Comparison of ENCODE assay signal across 9 cellular contexts in genomic region chr10:80161321-80162084, GRCh38. TPM values are rescaled to one million over a fixed set of nuclear protein-coding genes. Genes with fewer than 3 reads are reported as not detected.
DNase-seq lines count a peak whose midpoint lies in the region; ATAC-seq and TF ChIP-seq lines count a peak whose summit lies in the region.
"Had no signal": no experiment of that assay in that cellular context is flagged by ENCODE, and none has a peak within 500 bp of the region (broad histone marks: within the 10 kb centered on the region; RNA-seq: fewer than 3 reads in every experiment).

No MANE protein-coding gene starts in this region.

- CTCF ChIA-PET in Calu3 (lab: Charles Lee) (no interaction called here), IMR-90 (lab: Yijun Ruan, JAX) (no interaction called here)

- TF ChIP-seq RAD21 in IMR-90 (IDR thresholded peaks at IDR 0.05; ENCODE audit: low read length) = peak; percentile 12

- no peak overlapping the region for H2BK5ac ChIP-seq in IMR-90 (ENCODE audit: low read depth, low read length, poor library complexity, severe bottlenecking)

- H3K9me1 ChIP-seq in IMR-90 (ENCODE audit: insufficient read depth, low read length) = peaks cover 62% of the 10 kb centered on the region

- H3K4me3 Mint-ChIP-seq in Calu3 (ENCODE audit: low read depth, unreplicated experiment) (peak overlapping the region; percentile 4), natural killer cell (no peak overlapping the region)

- H3K27me3 Mint-ChIP-seq in Calu3 (ENCODE audit: unreplicated experiment) (no peaks in the 10 kb centered on the region), natural killer cell (ENCODE audit: low read depth in 2 of 2) (no peaks in the 10 kb centered on the region)

- POLR2A ChIA-PET in IMR-90 (lab: Charles Lee; ENCODE audit: unreplicated experiment) = no interaction called here

- peaks cover 34 to 88% of the 10 kb centered on the region in 2 experiments for H3K79me1 ChIP-seq in IMR-90 (ENCODE audit: low read depth in 1 of 2, low read length in 2 of 2)

- H3K18ac ChIP-seq in IMR-90 (ENCODE audit: low read depth, low read length) = no peak overlapping the region

- H3K4me1 ChIP-seq in IMR-90 (ENCODE audit: control insufficient read depth, insufficient read depth, low read length) (peaks cover 55% of the 10 kb centered on the region), prostate gland (replicated peaks) (peaks cover 2% of the 10 kb centered on the region)

- intact Hi-C loops in Calu3 (cut with micrococcal nuclease; ENCODE audit: unreplicated experiment) = no loop called here
- intact Hi-C loops in IMR-90 (cut with micrococcal nuclease) = no loop called here
- intact Hi-C loops in natural killer cell (cut with micrococcal nuclease) = no loop called here
- intact Hi-C loops in prostate gland (cut with DNase I) = no loop called here

- H3K9me3 ChIP-seq in IMR-90 (ENCODE audit: control insufficient read depth, insufficient read depth, low read length) = no peaks in the 10 kb centered on the region
- H3K9me3 ChIP-seq in prostate gland = no peaks in the 10 kb centered on the region
- H3K9me3 ChIP-seq in MG63 = no peaks in the 10 kb centered on the region

- no peak overlapping the region for H3K14ac ChIP-seq in IMR-90 (replicated peaks; ENCODE audit: low read depth, low read length)

- no peak overlapping the region for H3K27ac ChIP-seq in IMR-90 (ENCODE audit: insufficient read depth, low read length)
- peak overlapping the region in 1 of 2 donors; percentile 47 for H3K27ac ChIP-seq in prostate gland

- no peak overlapping the region for H3K9ac ChIP-seq in IMR-90 (ENCODE audit: low read depth, low read length)

- H3K9me3 Mint-ChIP-seq in Calu3 (ENCODE audit: low read depth, unreplicated experiment) = no peaks in the 10 kb centered on the region
- H3K9me3 Mint-ChIP-seq in natural killer cell = no peaks in the 10 kb centered on the region

- peak overlapping the region; percentile 82; the same call in 1 of the 2 replicates for H3K4ac ChIP-seq in IMR-90 (ENCODE audit: low read depth, low read length)

- in situ Hi-C loops in IMR-90 (cut with MboI; ENCODE audit: low sequenced_read_pairs) = loop anchor here (25.0 kb wide), 1 partner anchor 301 kb away; the partner anchor contains the start of gene TSPAN14

- H2BK15ac ChIP-seq in IMR-90 (ENCODE audit: low read depth, low read length) = 0 out of 3 replicates have a peak overlapping the region, but pooled peaks have one; percentile 13

- H3K27ac Mint-ChIP-seq in Calu3 (ENCODE audit: unreplicated experiment) (peak overlapping the region; percentile 82), natural killer cell (peak overlapping the region; percentile 26 to 82)

- WGBS in IMR-90 (ENCODE audit: extremely low coverage in 2 of 2, insufficient read length in 1 of 2), 2 experiments = 87% methylated on average over 12 of the region's 21 CpGs; no CpG with 5 or more reads in 1 of the 2 experiments
- 72% methylated on average over 21 of the region's 21 CpGs for WGBS in prostate gland

- 0 out of 2 replicates have a peak overlapping the region, but pooled peaks have one; percentile 21 for H2BK20ac ChIP-seq in IMR-90 (ENCODE audit: low read depth, low read length)

- H4K5ac ChIP-seq in IMR-90 (ENCODE audit: low read depth, low read length) = no peak overlapping the region

- H3K36me3 Mint-ChIP-seq in Calu3 (ENCODE audit: insufficient read depth, unreplicated experiment) (peaks cover 100% of the 10 kb centered on the region), natural killer cell (peaks cover 8% of the 10 kb centered on the region)

- H3K56ac ChIP-seq in IMR-90 (ENCODE audit: extremely low read depth, insufficient read depth, low read length) = no peak overlapping the region

- no peak overlapping the region for H3K4me2 ChIP-seq in IMR-90 (ENCODE audit: low read depth, low read length)

- H3K27me3 ChIP-seq in IMR-90 (ENCODE audit: control insufficient read depth, insufficient read depth, low read length) (no peaks in the 10 kb centered on the region), prostate gland (replicated peaks; ENCODE audit: insufficient read depth) (no peaks in the 10 kb centered on the region), MG63 (no peaks in the 10 kb centered on the region)

- H2BK120ac ChIP-seq in IMR-90 (ENCODE audit: low read depth, low read length) = peak overlapping the region; percentile 21; the same call in 1 of the 2 replicates

- TF ChIP-seq POLR2A in IMR-90 (IDR thresholded peaks at IDR 0.05; ENCODE audit: low read depth, low read length) (no peak), prostate gland (IDR thresholded peaks at IDR 0.05) (no peak)

- DNase-seq in Calu3 (no peak), IMR-90 (no peak), cardiac fibroblast (ENCODE audit: low read depth in 2 of 2) (peak; percentile 26 to 32), natural killer cell (no peak), prostate gland (ENCODE audit: low spot score) (no peak), MG63 (no peak)
- DNase-seq in activated effector memory CD4-positive, alpha-beta T cell treated with anti-CD3 and anti-CD28 coated beads, Interleukin-2, amount 50 U/mL, for 16 hours = no peak
- no peak for DNase-seq in activated CD4-positive, CD25-positive, alpha-beta regulatory T cell treated with anti-CD3 and anti-CD28 coated beads, Interleukin-2, amount 50 U/mL, for 72 hours

- BruUV-seq in Calu3 (replicated peaks; lab: Mats Ljungman, UMichigan) (no TSS peak), IMR-90 (replicated peaks; lab: Mats Ljungman, UMichigan) (no TSS peak)

- peak overlapping the region; percentile 46; the same call in 1 of the 2 replicates for H2AK5ac ChIP-seq in IMR-90 (ENCODE audit: low read depth, low read length)

- no peak overlapping the region for H2AFZ ChIP-seq in IMR-90 (replicated peaks; ENCODE audit: low read length, poor library complexity)

- dilution Hi-C loops in IMR-90 (cut with HindIII; ENCODE audit: low sequenced_read_pairs, unreplicated experiment) = no loop called here

- H4K8ac ChIP-seq in IMR-90 (ENCODE audit: low read depth in 2 of 2, low read length in 2 of 2) = no peak overlapping the region

- H4K91ac ChIP-seq in IMR-90 (ENCODE audit: insufficient read depth, low read depth, low read length) = no peak overlapping the region; the same call in 1 of the 2 replicates

- H3K4me1 Mint-ChIP-seq in Calu3 (ENCODE audit: low read depth, unreplicated experiment) (peaks cover 89% of the 10 kb centered on the region), natural killer cell (peaks cover 20 to 28% of the 10 kb centered on the region in 2 donors)

- H3K36me3 ChIP-seq in IMR-90 (ENCODE audit: control insufficient read depth, insufficient read depth, low read length) = peaks cover 69% of the 10 kb centered on the region
- peaks cover 0 to 7% of the 10 kb centered on the region in 2 donors for H3K36me3 ChIP-seq in prostate gland
- peaks cover 90% of the 10 kb centered on the region for H3K36me3 ChIP-seq in MG63

- H2AK9ac ChIP-seq in IMR-90 (replicated peaks; ENCODE audit: low read depth, low read length, poor library complexity) = no peak overlapping the region

- no peak overlapping the region for H3K4me3 ChIP-seq in IMR-90 (ENCODE audit: insufficient read depth, low read depth, low read length)
- H3K4me3 ChIP-seq in cardiac fibroblast (replicated peaks in 1 of 2; ENCODE audit: low read depth in 2 of 2, low read length in 2 of 2) = no peak overlapping the region
- no peak overlapping the region for H3K4me3 ChIP-seq in prostate gland
- no peak overlapping the region for H3K4me3 ChIP-seq in MG63

- no peak overlapping the region for H3K23ac ChIP-seq in IMR-90 (ENCODE audit: low read depth, low read length)

- TF ChIP-seq CTCF in Calu3 (IDR thresholded peaks at IDR 0.05; ENCODE audit: unreplicated experiment) (peak; percentile 30), IMR-90 (conservative IDR thresholded peaks at IDR 0.05; ENCODE audit: low read depth, low read length) (peak; percentile 29; the same call in 1 of the 2 replicates), cardiac fibroblast (IDR thresholded peaks at IDR 0.05; ENCODE audit: low read depth, low read length) (no peak), natural killer cell (IDR thresholded peaks at IDR 0.05) (no peak), prostate gland (IDR thresholded peaks at IDR 0.05) (no peak)

- ATAC-seq in IMR-90 (ENCODE audit: low read depth) = no peak
- ATAC-seq in natural killer cell = no peak

- peaks cover 12% of the 10 kb centered on the region for H4K20me1 ChIP-seq in IMR-90 (ENCODE audit: insufficient read depth, low read length)

TF ChIP-seq in IMR-90, 13 proteins besides CTCF, POLR2A, EP300 and RAD21:
- TF ChIP-seq RFX5 (IDR thresholded peaks at IDR 0.05; ENCODE audit: low read depth, low read length) = no peak
- TF ChIP-seq NFE2L2 (IDR thresholded peaks at IDR 0.05; ENCODE audit: low read depth, low read length) = no peak
- TF ChIP-seq SMC3 (IDR thresholded peaks at IDR 0.05; ENCODE audit: low read depth, low read length) = no peak
- TF ChIP-seq MXI1 (IDR thresholded peaks at IDR 0.05; ENCODE audit: borderline replicate concordance, low read depth, low read length) = no peak
- TF ChIP-seq MAFK (IDR thresholded peaks at IDR 0.05; ENCODE audit: low read depth, low read length) = no peak
- no peak for TF ChIP-seq BHLHE40 (IDR thresholded peaks at IDR 0.05; ENCODE audit: low read depth, low read length)
- TF ChIP-seq CEBPB (IDR thresholded peaks at IDR 0.05; ENCODE audit: low read depth, low read length) = no peak

RNA-seq across cellular contexts. Expression of gene PLAC9, which starts 29.0 kb away (rescaled TPM):
- total RNA-seq in Calu3 (2022) (not detected in 2 replicates), IMR-90 (2012; rRNA removed) (1.6 and 1.9 TPM in 2 replicates), natural killer cell (not detected), prostate gland (10 to 100 TPM in 1 of 2 donors, 1 to 10 TPM in 1; 8.9 to 14.7 TPM)
- polyA plus RNA-seq in IMR-90 (2012; rRNA removed) = 12.2 and 15.6 TPM in 2 replicates
- polyA plus RNA-seq in IMR-90 (2012; cell fraction: cytosol; rRNA removed) = 8.4 and 13.4 TPM in 2 replicates
- polyA plus RNA-seq in IMR-90 (2012; cell fraction: nucleus; rRNA removed; ENCODE audit: low replicate concordance) = 2.1 and 3.1 TPM in 2 replicates
- total RNA-seq in MG63 (2014; rRNA removed; shearing (Covaris generic); ENCODE audit: low replicate concordance) = 2.8 and 3.8 TPM in 2 replicates
- total RNA-seq: T-helper 2 cell treated with Interferon-gamma antibody and Interleukin-4, amounts not matched to agents 100 ng/mL and 5 ng/mL, for 36 hours had no signal

RNA-seq across cellular contexts. Expression of gene ANXA11, which starts 43.8 kb away (rescaled TPM):
- total RNA-seq in Calu3 (2022) (835 and 846 TPM in 2 replicates), IMR-90 (2012; rRNA removed) (39.4 and 40.8 TPM in 2 replicates), natural killer cell (100 to 1,000 TPM; 213 to 264 (median 245) TPM), prostate gland (100 to 1,000 TPM; 158 to 174 TPM)
- 109 and 114 TPM in 2 replicates for polyA plus RNA-seq in IMR-90 (2012; rRNA removed)
- 104 and 105 TPM in 2 replicates for polyA plus RNA-seq in IMR-90 (2012; cell fraction: cytosol; rRNA removed)
- 86.2 and 114 TPM in 2 replicates for polyA plus RNA-seq in IMR-90 (2012; cell fraction: nucleus; rRNA removed; ENCODE audit: low replicate concordance)
- 106 and 198 TPM in 2 replicates for total RNA-seq in MG63 (2014; rRNA removed; shearing (Covaris generic); ENCODE audit: low replicate concordance)

Comparison
In these comparisons a context has a peak if more than half of its experiments do, and no peak if none do; other contexts are left out.
1. DNase-seq: peak in cardiac fibroblast (2 of 2); none in Calu3 (single experiment), IMR-90 (single experiment), natural killer cell (single experiment), prostate gland (single experiment), activated effector memory CD4-positive, alpha-beta T cell treated with anti-CD3 and anti-CD28 coated beads, Interleukin-2, amount 50 U/mL, for 16 hours (single experiment), activated CD4-positive, CD25-positive, alpha-beta regulatory T cell treated with anti-CD3 and anti-CD28 coated beads, Interleukin-2, amount 50 U/mL, for 72 hours (single experiment) and MG63 (single experiment).
2. CTCF ChIP-seq: peak in Calu3 (single experiment) and IMR-90 (single experiment); none in cardiac fibroblast (single experiment), natural killer cell (single experiment) and prostate gland (0 of 4).